Comparison of ENCODE assay signal across 10 cellular contexts in genomic region chr2:39870871-39871270, GRCh38.
"Had no signal": no experiment of that assay in that cellular context is flagged by ENCODE, and none has a peak within 500 bp of the region (broad histone marks: within the 10 kb centered on the region; RNA-seq: fewer than 3 reads in every experiment).

No MANE protein-coding gene starts in this region.

- H3K36me3 ChIP-seq: stomach, thoracic aorta, WERI-Rb-1 had no signal

- H3K4me1 Mint-ChIP-seq: activated naive CD8-positive, alpha-beta T cell treated with anti-CD3 and anti-CD28 coated beads, Interleukin-2, amount 50 U/mL, for 24 hours; central memory CD8-positive, alpha-beta T cell had no signal

- H3K27ac ChIP-seq: stomach, thoracic aorta, WERI-Rb-1 had no signal

- H3K9me3 Mint-ChIP-seq: activated T-helper 1 cell treated with anti-CD3 and anti-CD28 coated beads, Interleukin-12 subunit alpha, Interleukin-12 subunit beta, Interleukin-2, Interleukin-4 antibody, amounts not matched to agents 30 ng/mL and 10 ng/mL and 1 ng/mL, durations not matched to agents 14 hours and 24 hours and 36 hours; central memory CD8-positive, alpha-beta T cell had no signal

- H3K27me3 ChIP-seq: stomach had no signal

- H3K4me3 ChIP-seq: stomach, thoracic aorta had no signal

- H3K27ac Mint-ChIP-seq: activated CD8-positive, alpha-beta T cell treated with anti-CD3 and anti-CD28 coated beads, Interleukin-2, amount 10 ng/mL, durations not matched to agents 7 days and 5 days; activated naive CD8-positive, alpha-beta T cell treated with anti-CD3 and anti-CD28 coated beads, Interleukin-2, amount 50 U/mL, for 24 hours; activated T-helper 1 cell treated with anti-CD3 and anti-CD28 coated beads, Interleukin-12 subunit alpha, Interleukin-12 subunit beta, Interleukin-2, Interleukin-4 antibody, amounts not matched to agents 30 ng/mL and 10 ng/mL and 1 ng/mL, durations not matched to agents 14 hours and 24 hours and 36 hours; nephron had no signal

- H3K4me3 Mint-ChIP-seq: activated CD8-positive, alpha-beta T cell treated with anti-CD3 and anti-CD28 coated beads, Interleukin-2, amount 10 ng/mL, durations not matched to agents 7 days and 5 days; activated naive CD8-positive, alpha-beta T cell treated with anti-CD3 and anti-CD28 coated beads, Interleukin-2, amount 50 U/mL, for 24 hours; activated T-helper 1 cell treated with anti-CD3 and anti-CD28 coated beads, Interleukin-12 subunit alpha, Interleukin-12 subunit beta, Interleukin-2, Interleukin-4 antibody, amounts not matched to agents 30 ng/mL and 10 ng/mL and 1 ng/mL, durations not matched to agents 14 hours and 24 hours and 36 hours; central memory CD8-positive, alpha-beta T cell; nephron had no signal

- H3K27me3 Mint-ChIP-seq: activated naive CD8-positive, alpha-beta T cell treated with anti-CD3 and anti-CD28 coated beads, Interleukin-2, amount 50 U/mL, for 24 hours had no signal

- ATAC-seq: activated CD8-positive, alpha-beta T cell treated with anti-CD3 and anti-CD28 coated beads, Interleukin-2, amount 10 ng/mL, durations not matched to agents 7 days and 5 days; activated naive CD8-positive, alpha-beta T cell treated with anti-CD3 and anti-CD28 coated beads, Interleukin-2, amount 50 U/mL, for 24 hours had no signal

- H3K9me3 ChIP-seq: stomach, thoracic aorta had no signal

- DNase-seq: activated CD4-positive, alpha-beta T cell treated with anti-CD3 and anti-CD28 coated beads for 4 hours; activated CD8-positive, alpha-beta T cell treated with anti-CD3 and anti-CD28 coated beads, Interleukin-2, amount 10 ng/mL, durations not matched to agents 7 days and 5 days; activated naive CD4-positive, alpha-beta T cell; activated naive CD8-positive, alpha-beta T cell treated with anti-CD3 and anti-CD28 coated beads, Interleukin-2, amount 50 U/mL, for 24 hours; stomach had no signal
